Comparison of ENCODE assay signal across 25 cellular contexts in genomic region chr4:114905017-114905416, GRCh38.
"Had no signal": no experiment of that assay in that cellular context is flagged by ENCODE, and none has a peak within 500 bp of the region (broad histone marks: within the 10 kb centered on the region; RNA-seq: fewer than 3 reads in every experiment).

No MANE protein-coding gene starts in this region.

- H3K36me3 ChIP-seq: brain microvascular endothelial cell, esophagus muscularis mucosa, gastroesophageal sphincter, WERI-Rb-1 had no signal

- H3K4me3 ChIP-seq: esophagus muscularis mucosa, gastroesophageal sphincter had no signal

- H3K27me3 ChIP-seq: brain microvascular endothelial cell, esophagus muscularis mucosa, gastroesophageal sphincter had no signal

- H3K9me3 ChIP-seq: esophagus muscularis mucosa, gastroesophageal sphincter had no signal

- H3K4me1 ChIP-seq: esophagus muscularis mucosa, gastroesophageal sphincter had no signal

- DNase-seq: activated B cell treated with CpG ODN at 0.5 μM for 24 hours; activated CD4-positive, alpha-beta T cell treated with anti-CD3 and anti-CD28 coated beads for 48 hours; activated CD4-positive, alpha-beta T cell treated with anti-CD3 and anti-CD28 coated beads, Interleukin-2, amount 50 U/mL, for 1 hour; activated CD4-positive, alpha-beta T cell treated with anti-CD3 and anti-CD28 coated beads, Interleukin-2, amount 50 U/mL, for 48 hours; activated CD8-positive, alpha-beta memory T cell treated with anti-CD3 and anti-CD28 coated beads for 24 hours; activated CD8-positive, alpha-beta T cell treated with anti-CD3 and anti-CD28 coated beads for 36 hours; activated effector memory CD4-positive, alpha-beta T cell treated with Interleukin-2 at 50 U/mL for 16 hours; activated gamma-delta T cell treated with Interleukin-2 at 50 U/mL for 16 hours; activated naive CD4-positive, alpha-beta T cell treated with anti-CD3 and anti-CD28 coated beads, Interleukin-2, amount 50 U/mL, for 16 hours; activated naive CD4-positive, alpha-beta T cell treated with Interleukin-2 at 50 U/mL for 16 hours; activated T-cell treated with anti-CD3 and anti-CD28 coated beads, Interleukin-2, amount 50 U/mL, for 4 hours; amniotic stem cell; anterior cingulate cortex; brain microvascular endothelial cell; cortex of kidney; dermis blood vessel endothelial cell; effector CD4-positive, alpha-beta T cell; effector memory CD8-positive, alpha-beta T cell; erythroblast; foreskin melanocyte; T-helper 17 cell; T1000; WERI-Rb-1 had no signal

- H3K27ac ChIP-seq: brain microvascular endothelial cell, esophagus muscularis mucosa, gastroesophageal sphincter, WERI-Rb-1 had no signal
